1 cellular context compared by ENCODE assay signal in the genomic region with DNA sequence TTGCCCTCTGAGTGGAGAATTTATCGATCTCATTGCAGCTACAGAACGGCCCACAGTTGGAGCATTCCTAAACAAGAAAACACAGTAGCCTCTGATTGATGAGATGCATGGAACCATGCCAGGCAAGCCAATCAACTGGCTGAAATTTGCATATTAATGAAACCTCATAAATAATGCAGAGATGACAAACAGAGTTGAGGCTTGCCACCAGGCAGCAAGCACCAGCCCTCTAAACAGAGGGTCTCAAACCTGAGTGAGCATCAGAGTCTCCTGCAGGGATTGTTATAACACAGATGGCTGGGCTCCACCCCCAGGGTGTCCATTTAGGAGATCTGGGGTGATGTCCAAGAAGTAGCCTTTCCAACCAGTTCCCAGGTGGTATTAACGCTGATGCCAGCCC.
TF ChIP-seq lines count a peak whose summit lies in the region.

No MANE protein-coding gene starts in this region.

TF ChIP-seq in GM23338, 12 proteins besides CTCF, POLR2A, EP300 and RAD21 (continued from another document):
- TF ChIP-seq, protein P1, sequence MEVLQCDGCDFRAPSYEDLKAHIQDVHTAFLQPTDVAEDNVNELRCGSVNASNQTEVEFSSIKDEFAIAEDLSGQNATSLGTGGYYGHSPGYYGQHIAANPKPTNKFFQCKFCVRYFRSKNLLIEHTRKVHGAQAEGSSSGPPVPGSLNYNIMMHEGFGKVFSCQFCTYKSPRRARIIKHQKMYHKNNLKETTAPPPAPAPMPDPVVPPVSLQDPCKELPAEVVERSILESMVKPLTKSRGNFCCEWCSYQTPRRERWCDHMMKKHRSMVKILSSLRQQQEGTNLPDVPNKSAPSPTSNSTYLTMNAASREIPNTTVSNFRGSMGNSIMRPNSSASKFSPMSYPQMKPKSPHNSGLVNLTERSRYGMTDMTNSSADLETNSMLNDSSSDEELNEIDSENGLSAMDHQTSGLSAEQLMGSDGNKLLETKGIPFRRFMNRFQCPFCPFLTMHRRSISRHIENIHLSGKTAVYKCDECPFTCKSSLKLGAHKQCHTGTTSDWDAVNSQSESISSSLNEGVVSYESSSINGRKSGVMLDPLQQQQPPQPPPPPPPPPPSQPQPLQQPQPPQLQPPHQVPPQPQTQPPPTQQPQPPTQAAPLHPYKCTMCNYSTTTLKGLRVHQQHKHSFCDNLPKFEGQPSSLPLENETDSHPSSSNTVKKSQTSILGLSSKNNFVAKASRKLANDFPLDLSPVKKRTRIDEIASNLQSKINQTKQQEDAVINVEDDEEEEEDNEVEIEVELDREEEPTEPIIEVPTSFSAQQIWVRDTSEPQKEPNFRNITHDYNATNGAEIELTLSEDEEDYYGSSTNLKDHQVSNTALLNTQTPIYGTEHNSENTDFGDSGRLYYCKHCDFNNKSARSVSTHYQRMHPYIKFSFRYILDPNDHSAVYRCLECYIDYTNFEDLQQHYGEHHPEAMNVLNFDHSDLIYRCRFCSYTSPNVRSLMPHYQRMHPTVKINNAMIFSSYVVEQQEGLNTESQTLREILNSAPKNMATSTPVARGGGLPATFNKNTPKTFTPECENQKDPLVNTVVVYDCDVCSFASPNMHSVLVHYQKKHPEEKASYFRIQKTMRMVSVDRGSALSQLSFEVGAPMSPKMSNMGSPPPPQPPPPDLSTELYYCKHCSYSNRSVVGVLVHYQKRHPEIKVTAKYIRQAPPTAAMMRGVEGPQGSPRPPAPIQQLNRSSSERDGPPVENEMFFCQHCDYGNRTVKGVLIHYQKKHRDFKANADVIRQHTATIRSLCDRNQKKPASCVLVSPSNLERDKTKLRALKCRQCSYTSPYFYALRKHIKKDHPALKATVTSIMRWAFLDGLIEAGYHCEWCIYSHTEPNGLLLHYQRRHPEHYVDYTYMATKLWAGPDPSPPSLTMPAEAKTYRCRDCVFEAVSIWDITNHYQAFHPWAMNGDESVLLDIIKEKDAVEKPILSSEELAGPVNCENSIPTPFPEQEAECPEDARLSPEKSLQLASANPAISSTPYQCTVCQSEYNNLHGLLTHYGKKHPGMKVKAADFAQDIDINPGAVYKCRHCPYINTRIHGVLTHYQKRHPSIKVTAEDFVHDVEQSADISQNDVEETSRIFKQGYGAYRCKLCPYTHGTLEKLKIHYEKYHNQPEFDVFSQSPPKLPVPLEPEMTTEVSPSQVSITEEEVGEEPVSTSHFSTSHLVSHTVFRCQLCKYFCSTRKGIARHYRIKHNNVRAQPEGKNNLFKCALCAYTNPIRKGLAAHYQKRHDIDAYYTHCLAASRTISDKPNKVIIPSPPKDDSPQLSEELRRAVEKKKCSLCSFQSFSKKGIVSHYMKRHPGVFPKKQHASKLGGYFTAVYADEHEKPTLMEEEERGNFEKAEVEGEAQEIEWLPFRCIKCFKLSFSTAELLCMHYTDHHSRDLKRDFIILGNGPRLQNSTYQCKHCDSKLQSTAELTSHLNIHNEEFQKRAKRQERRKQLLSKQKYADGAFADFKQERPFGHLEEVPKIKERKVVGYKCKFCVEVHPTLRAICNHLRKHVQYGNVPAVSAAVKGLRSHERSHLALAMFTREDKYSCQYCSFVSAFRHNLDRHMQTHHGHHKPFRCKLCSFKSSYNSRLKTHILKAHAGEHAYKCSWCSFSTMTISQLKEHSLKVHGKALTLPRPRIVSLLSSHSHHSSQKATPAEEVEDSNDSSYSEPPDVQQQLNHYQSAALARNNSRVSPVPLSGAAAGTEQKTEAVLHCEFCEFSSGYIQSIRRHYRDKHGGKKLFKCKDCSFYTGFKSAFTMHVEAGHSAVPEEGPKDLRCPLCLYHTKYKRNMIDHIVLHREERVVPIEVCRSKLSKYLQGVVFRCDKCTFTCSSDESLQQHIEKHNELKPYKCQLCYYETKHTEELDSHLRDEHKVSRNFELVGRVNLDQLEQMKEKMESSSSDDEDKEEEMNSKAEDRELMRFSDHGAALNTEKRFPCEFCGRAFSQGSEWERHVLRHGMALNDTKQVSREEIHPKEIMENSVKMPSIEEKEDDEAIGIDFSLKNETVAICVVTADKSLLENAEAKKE (CRISPR knock-in tag; IDR thresholded peaks at IDR 0.05): no peak
- TF ChIP-seq CREB1 (CRISPR knock-in tag; IDR thresholded peaks at IDR 0.05; ENCODE audit: low read depth): no peak
- no peak for TF ChIP-seq EZH2phosphoT487 (IDR thresholded peaks at IDR 0.05; ENCODE audit: unreplicated experiment)
- TF ChIP-seq EZH2 (IDR thresholded peaks at IDR 0.05; ENCODE audit: low read depth, unreplicated experiment): no peak
- no peak for TF ChIP-seq POLR2AphosphoS5 (IDR thresholded peaks at IDR 0.05; ENCODE audit: low read depth)
- TF ChIP-seq NANOG (IDR thresholded peaks at IDR 0.05; ENCODE audit: borderline replicate concordance): no peak
- no peak for TF ChIP-seq STAT1 (IDR thresholded peaks at IDR 0.05; ENCODE audit: unreplicated experiment)
- TF ChIP-seq ZNF331 (CRISPR knock-in tag; IDR thresholded peaks at IDR 0.05; ENCODE audit: low read depth): no peak
